Comparison of ENCODE assay signal across 9 cellular contexts in the genomic region with DNA sequence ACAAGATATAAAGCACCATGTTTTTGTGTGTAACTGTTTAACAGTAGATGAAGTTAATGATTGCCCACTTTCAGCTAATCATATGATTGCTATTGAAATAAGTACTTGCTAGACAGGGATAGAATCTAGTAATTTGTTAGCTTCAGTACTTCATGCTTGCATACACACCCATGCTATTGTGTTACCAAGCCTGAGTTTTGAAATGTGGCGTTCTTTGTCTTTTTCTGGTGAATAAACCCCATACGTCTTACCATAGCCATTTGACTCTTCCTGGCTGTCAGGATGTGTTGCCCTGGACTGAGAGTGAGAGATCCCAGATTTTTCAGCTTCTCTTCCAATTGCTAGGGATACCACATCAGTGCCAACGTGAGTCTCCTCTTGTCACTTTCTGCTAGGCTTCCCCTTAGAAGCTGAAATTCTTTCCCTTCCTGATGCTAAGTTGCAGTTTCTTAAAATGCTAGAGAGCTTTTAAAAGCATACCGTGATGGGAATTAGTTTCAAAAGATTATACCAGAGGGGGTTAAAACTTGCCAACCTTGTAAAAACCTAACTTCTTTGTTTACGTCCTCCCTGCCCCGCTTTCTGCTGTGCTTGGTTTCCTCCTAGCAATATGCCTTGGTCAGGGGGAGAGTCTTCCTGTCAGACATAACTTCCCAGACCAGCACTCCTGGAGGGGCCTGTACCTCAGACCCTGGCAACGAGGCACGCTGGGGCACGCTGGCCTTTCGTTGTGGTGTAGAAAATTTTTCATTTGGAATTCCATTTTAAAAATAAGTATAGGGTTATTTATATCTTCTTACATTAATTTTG.
A peak's percentile ranks its signal among the peaks of the same experiment; 100 is the strongest.
DNase-seq lines count a peak whose midpoint lies in the region; FAIRE-seq lines count a peak whose summit lies in the region.
"Had no signal": no experiment of that assay in that cellular context is flagged by ENCODE, and none has a peak within 500 bp of the region (broad histone marks: within the 10 kb centered on the region; RNA-seq: fewer than 3 reads in every experiment).

No MANE protein-coding gene starts in this region.

- H2BK5ac ChIP-seq in neuronal stem cell (ENCODE audit: low read length): no peak overlapping the region

- H2AFZ ChIP-seq in neuronal stem cell (ENCODE audit: low read length): no peak overlapping the region

- H3K9me3 Mint-ChIP-seq in CD8-positive, alpha-beta memory T cell: no peaks in the 10 kb centered on the region

- no peaks in the 10 kb centered on the region for H3K27me3 Mint-ChIP-seq in CD8-positive, alpha-beta memory T cell

- peak overlapping the region; percentile 68 to 75 for H3K27ac ChIP-seq in esophagus (ENCODE audit: low read depth in 2 of 2, low read length in 1 of 2)
- peak overlapping the region; percentile 92 for H3K27ac ChIP-seq in neuronal stem cell (replicated peaks; ENCODE audit: low read length)
- no peak overlapping the region for H3K27ac ChIP-seq in CD8-positive, alpha-beta memory T cell (ENCODE audit: low read depth, low read length)

- H3K27ac Mint-ChIP-seq in CD8-positive, alpha-beta memory T cell: peak overlapping the region in 2 of 8 donors; percentile 50 to 67

- H3K4me3 Mint-ChIP-seq in CD8-positive, alpha-beta memory T cell: peak overlapping the region in 1 of 7 donors; percentile 9

- peak overlapping the region; percentile 34 for H3K4me2 ChIP-seq in neuronal stem cell (ENCODE audit: insufficient read depth, low read length, poor library complexity, severe bottlenecking)

- no peak overlapping the region for H4K91ac ChIP-seq in neuronal stem cell (ENCODE audit: low read depth, low read length, poor library complexity)

- H3K9me3 ChIP-seq in NT2/D1 (ENCODE audit: insufficient read depth, low read length) (no peaks in the 10 kb centered on the region), esophagus (ENCODE audit: control insufficient read depth in 2 of 2, insufficient read depth in 1 of 2, low read depth in 1 of 2, low read length in 1 of 2) (no peaks in the 10 kb centered on the region), neuronal stem cell (replicated peaks in 1 of 2; ENCODE audit: control insufficient read depth in 2 of 2, insufficient read depth in 1 of 2, low read depth in 1 of 2, low read length in 2 of 2) (peaks cover 4 to 5% of the 10 kb centered on the region in 2 donors)
- H3K9me3 ChIP-seq in CD8-positive, alpha-beta memory T cell (ENCODE audit: low read length): no peaks in the 10 kb centered on the region

- peaks cover 2% of the 10 kb centered on the region for H3K79me1 ChIP-seq in neuronal stem cell (ENCODE audit: low read depth, low read length)

- DNase-seq in DMS 273 treated with DMSO at 0.1 percent for 48 hours (lab: John Stamatoyannopoulos, UW) (peak; percentile 32), NT2/D1 (ENCODE audit: low read depth, low spot score) (no peak), neuronal stem cell (ENCODE audit: low spot score) (no peak), HT-29 (ENCODE audit: low spot score) (no peak), T-helper 1 cell (no peak), frontal cortex (ENCODE audit: low spot score in 2 of 2) (no peak)
- no peak for DNase-seq in CD8-positive, alpha-beta memory T cell

- H2AK5ac ChIP-seq in neuronal stem cell (ENCODE audit: low read depth, low read length): no peak overlapping the region

- H3K4me1 Mint-ChIP-seq in CD8-positive, alpha-beta memory T cell: peaks cover 53 to 72% (median 69%) of the 10 kb centered on the region in 3 donors

- CTCF ChIA-PET in CD8-positive, alpha-beta memory T cell (lab: Charles Lee): interaction anchor here (0.6 kb wide), 1 partner anchor 10 kb away, joined by 3 read pairs; no protein-coding TSS in a partner anchor

- no peak overlapping the region for H4K8ac ChIP-seq in neuronal stem cell (ENCODE audit: low read depth, low read length)

- no peak overlapping the region for H3K14ac ChIP-seq in neuronal stem cell (ENCODE audit: low read length)

- peak overlapping the region; percentile 2 for H3K18ac ChIP-seq in neuronal stem cell (ENCODE audit: low read length)

- H3K36me3 ChIP-seq in NT2/D1 (ENCODE audit: insufficient read depth, insufficient read length, low read length): no peaks in the 10 kb centered on the region
- no peaks in the 10 kb centered on the region for H3K36me3 ChIP-seq in esophagus (ENCODE audit: control insufficient read depth in 2 of 2, insufficient read depth in 2 of 2, low read length in 1 of 2)
- peaks cover 0 to 6% of the 10 kb centered on the region in 2 donors for H3K36me3 ChIP-seq in neuronal stem cell (replicated peaks in 1 of 2; ENCODE audit: control insufficient read depth in 2 of 2, insufficient read depth in 2 of 2, low read length in 2 of 2)
- H3K36me3 ChIP-seq in CD8-positive, alpha-beta memory T cell (ENCODE audit: insufficient read depth, low read length): no peaks in the 10 kb centered on the region

- H3K4me1 ChIP-seq in NT2/D1 (ENCODE audit: insufficient read depth, insufficient read length): no peaks in the 10 kb centered on the region
- H3K4me1 ChIP-seq in esophagus (ENCODE audit: control insufficient read depth in 2 of 2, insufficient read depth in 2 of 2, low read length in 1 of 2): peaks cover 2 to 6% of the 10 kb centered on the region in 2 donors
- H3K4me1 ChIP-seq in neuronal stem cell (ENCODE audit: control insufficient read depth in 2 of 2, insufficient read depth in 1 of 2, low read depth in 1 of 2, low read length in 2 of 2): peaks cover 22 to 32% of the 10 kb centered on the region in 2 donors
- H3K4me1 ChIP-seq in CD8-positive, alpha-beta memory T cell (ENCODE audit: insufficient read depth, low read length): peaks cover 18% of the 10 kb centered on the region

- H3K23ac ChIP-seq in neuronal stem cell (ENCODE audit: low read depth, low read length, poor library complexity): no peak overlapping the region

- H2BK15ac ChIP-seq in neuronal stem cell (ENCODE audit: low read length): no peak overlapping the region

- H3K4me3 ChIP-seq in NT2/D1 (ENCODE audit: insufficient read length, low read depth): no peak overlapping the region
- no peak overlapping the region for H3K4me3 ChIP-seq in esophagus (ENCODE audit: low read depth in 1 of 2, low read length in 2 of 2)
- H3K4me3 ChIP-seq in neuronal stem cell (ENCODE audit: low read length in 2 of 2): peak overlapping the region in 1 of 2 donors; percentile 27
- H3K4me3 ChIP-seq in CD8-positive, alpha-beta memory T cell (ENCODE audit: low read length): no peak overlapping the region

- no peak overlapping the region for H3K4ac ChIP-seq in neuronal stem cell (ENCODE audit: low read length)

- H3K27me3 ChIP-seq in NT2/D1 (ENCODE audit: insufficient read depth, insufficient read length) (no peaks in the 10 kb centered on the region), esophagus (ENCODE audit: control insufficient read depth in 1 of 2, insufficient read depth in 2 of 2, low read length in 2 of 2) (no peaks in the 10 kb centered on the region), neuronal stem cell (ENCODE audit: control insufficient read depth in 3 of 3, insufficient read depth in 3 of 3, low read depth in 1 of 3, low read length in 3 of 3) (no peaks in the 10 kb centered on the region)
- H3K27me3 ChIP-seq in CD8-positive, alpha-beta memory T cell (ENCODE audit: insufficient read depth, low read length, poor library complexity, severe bottlenecking): no peaks in the 10 kb centered on the region

- POLR2A ChIA-PET in CD8-positive, alpha-beta memory T cell (lab: Charles Lee): interaction anchor here (0.6 kb wide), 1 partner anchor 63 kb away, joined by 3 read pairs; a partner anchor contains a TSS

- H3K9ac ChIP-seq in NT2/D1 (ENCODE audit: insufficient read length, low read depth) (peak overlapping the region; percentile 36), neuronal stem cell (ENCODE audit: low read depth, low read length, poor library complexity) (no peak overlapping the region)

- no peak overlapping the region for H2BK120ac ChIP-seq in neuronal stem cell (ENCODE audit: low read depth, low read length)

- H2BK12ac ChIP-seq in neuronal stem cell (ENCODE audit: low read length): no peak overlapping the region

- peaks cover 0 to 2% (median 2%) of the 10 kb centered on the region in 3 donors for H3K36me3 Mint-ChIP-seq in CD8-positive, alpha-beta memory T cell

- FAIRE-seq in frontal cortex (lab: Jason Lieb, UNC): no peak
- FAIRE-seq: TTC549 had no signal

- WGBS in esophagus, 2 donors: 28 to 33% methylated on average over 10 of the region's 10 CpGs
- no CpG with 5 or more reads among the region's 10 CpGs for WGBS in neuronal stem cell (ENCODE audit: extremely low coverage in 2 of 2, insufficient read length in 2 of 2, insufficient replicate concordance in 1 of 2), 2 donors
